Comparison of ENCODE assay signal across 1 cellular context in genomic region chr13:60590775-60591174, GRCh38.
TF ChIP-seq lines count a peak whose summit lies in the region.

No MANE protein-coding gene starts in this region.

TF ChIP-seq in H1, 55 proteins besides CTCF, POLR2A, EP300 and RAD21 (continued from another document):
- TF ChIP-seq CHD7 (IDR thresholded peaks at IDR 0.05; ENCODE audit: insufficient replicate concordance, low read length) (no peak), RBBP5 (IDR thresholded peaks at IDR 0.05; ENCODE audit: borderline replicate concordance, low read depth, low read length) (no peak), POU5F1 (IDR thresholded peaks at IDR 0.05; ENCODE audit: low read depth, low read length) (no peak), SIRT6 (IDR thresholded peaks at IDR 0.05; ENCODE audit: low read length) (no peak), TBP (IDR thresholded peaks at IDR 0.05; ENCODE audit: low read depth, low read length) (no peak), USF2 (IDR thresholded peaks at IDR 0.05; ENCODE audit: low read length) (no peak), KDM1A (IDR thresholded peaks at IDR 0.05; ENCODE audit: borderline replicate concordance, low read length) (no peak), MAX (IDR thresholded peaks at IDR 0.05) (no peak), EGR1 (IDR thresholded peaks at IDR 0.05; ENCODE audit: borderline replicate concordance, low read depth, low read length) (no peak)
